In the genomic region with DNA sequence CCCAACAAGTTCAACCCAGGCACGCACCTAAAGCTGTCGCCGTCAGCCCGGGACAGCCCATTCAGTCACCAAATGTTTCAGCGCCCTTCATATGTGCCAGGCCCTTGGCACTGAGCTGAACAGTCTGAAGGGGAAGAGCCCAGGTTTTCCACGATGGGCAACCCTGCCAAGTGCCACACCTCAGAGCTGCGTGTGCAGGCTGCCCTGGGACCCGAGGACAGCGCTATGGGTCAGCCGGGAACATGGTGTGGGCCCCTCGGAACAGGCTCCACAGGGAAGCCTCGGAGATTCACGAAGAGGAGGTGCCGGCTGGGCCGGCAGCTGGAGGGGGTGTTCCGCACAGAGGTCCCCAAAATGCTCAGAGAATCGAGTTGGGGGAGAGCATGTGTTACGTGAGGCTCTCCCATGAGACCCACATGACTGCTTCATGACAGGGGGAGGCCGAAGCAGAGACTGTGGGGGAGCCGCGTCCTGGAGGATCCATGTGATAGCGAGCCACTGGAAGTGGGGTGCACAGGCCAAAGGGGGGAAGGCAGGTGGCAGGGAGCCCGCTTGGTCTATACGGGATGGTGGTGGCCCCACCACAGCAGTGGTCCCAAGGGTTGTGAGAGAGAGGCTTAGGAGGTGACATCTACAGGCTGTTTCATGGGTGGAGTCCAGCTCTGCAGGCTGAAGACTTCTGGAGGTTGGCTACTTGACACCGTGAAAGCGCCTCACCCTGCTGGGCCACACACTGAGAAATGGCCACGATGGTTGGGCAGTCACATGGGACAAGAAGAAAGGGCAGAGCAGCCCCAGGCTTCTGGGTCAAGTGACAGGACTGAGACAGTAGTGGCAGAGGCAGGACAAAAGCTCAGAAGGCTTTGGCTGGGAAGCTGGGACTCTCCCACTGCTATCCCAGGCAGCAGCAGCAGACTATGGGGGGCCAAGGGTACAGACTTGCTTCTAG, we compare ENCODE assay signal across 27 cellular contexts. TPM values are rescaled to one million over a fixed set of nuclear protein-coding genes. Genes with fewer than 3 reads are reported as not detected.
"Had no signal": no experiment of that assay in that cellular context is flagged by ENCODE, and none has a peak within 500 bp of the region (broad histone marks: within the 10 kb centered on the region; RNA-seq: fewer than 3 reads in every experiment).

No MANE protein-coding gene starts in this region.

- H3K36me3 Mint-ChIP-seq: natural killer cell had no signal

- H3K4me1 ChIP-seq: lower lobe of right lung, right atrium auricular region, upper lobe of left lung had no signal

- H3K27ac Mint-ChIP-seq: stimulated activated effector memory CD8-positive, alpha-beta T cell treated with anti-CD3 and anti-CD28 coated beads, Interleukin-12 subunit alpha, Interleukin-12 subunit beta, amount 100 ng/mL, for 72 hours had no signal

- H3K4me3 ChIP-seq: dorsolateral prefrontal cortex, esophagus muscularis mucosa, heart right ventricle, left ventricle myocardium inferior, lower lobe of right lung, pancreas, right atrium auricular region, sigmoid colon, stomach, thyroid gland, upper lobe of left lung had no signal

- H3K9me3 Mint-ChIP-seq: natural killer cell; stimulated activated effector memory CD8-positive, alpha-beta T cell treated with anti-CD3 and anti-CD28 coated beads, Interleukin-12 subunit alpha, Interleukin-12 subunit beta, amount 100 ng/mL, for 72 hours had no signal

- H3K27me3 ChIP-seq: esophagus muscularis mucosa, foreskin keratinocyte, pancreas, right atrium auricular region, sigmoid colon, stomach, thyroid gland, upper lobe of left lung had no signal

- H3K27ac ChIP-seq: dorsolateral prefrontal cortex, esophagus muscularis mucosa, foreskin keratinocyte, heart right ventricle, left ventricle myocardium inferior, lower lobe of right lung, pancreas, right atrium auricular region, sigmoid colon, stomach, thyroid gland, upper lobe of left lung had no signal

- DNase-seq: cerebellar nuclear complex; cortex of kidney; dorsolateral prefrontal cortex; effector CD4-positive, alpha-beta T cell; foreskin keratinocyte; glutamatergic neuron; heart right ventricle; hippocampal formation; kidney glomerular epithelial cell; left colon; left ventricle myocardium inferior; lower lobe of right lung; natural killer cell; occipital lobe; sigmoid colon; stimulated activated CD4-positive, alpha-beta T cell treated with anti-CD3 and anti-CD28 coated beads, Interleukin-2, amount 100 ng/mL, for 24 hours; stimulated activated CD4-positive, alpha-beta T cell treated with anti-CD3 and anti-CD28 coated beads, Interleukin-4, amount 100 ng/mL, for 24 hours; stimulated activated naive CD4-positive, alpha-beta T cell treated with Interleukin-2 at 50 U/mL for 16 hours; stomach; thyroid gland; upper lobe of left lung had no signal

- H3K9me3 ChIP-seq: esophagus muscularis mucosa, heart right ventricle, left ventricle myocardium inferior, lower lobe of right lung, pancreas, right atrium auricular region, sigmoid colon, stomach, thyroid gland, upper lobe of left lung had no signal

- ATAC-seq: left colon; lower lobe of right lung; natural killer cell; pancreas; stimulated activated effector memory CD8-positive, alpha-beta T cell treated with anti-CD3 and anti-CD28 coated beads, Interleukin-12 subunit alpha, Interleukin-12 subunit beta, amount 100 ng/mL, for 72 hours had no signal

- H3K4me3 Mint-ChIP-seq: natural killer cell; stimulated activated effector memory CD8-positive, alpha-beta T cell treated with anti-CD3 and anti-CD28 coated beads, Interleukin-12 subunit alpha, Interleukin-12 subunit beta, amount 100 ng/mL, for 72 hours had no signal

RNA-seq across cellular contexts. Expression of gene PNCK, which starts 36.4 kb away (rescaled TPM):
- total RNA-seq: foreskin keratinocyte, lower lobe of right lung, skeletal muscle tissue had no signal
- polyA plus RNA-seq: fibroblast of lung had no signal
